In genomic region chr21:36117276-36117675, GRCh38 we compare ENCODE assay signal across 1 cellular context.
A peak's percentile ranks its signal among the peaks of the same experiment; 100 is the strongest.
TF ChIP-seq lines count a peak whose summit lies in the region.

No MANE protein-coding gene starts in this region.

TF ChIP-seq in HepG2, 621 proteins besides CTCF, POLR2A, EP300 and RAD21:
- no peak for TF ChIP-seq PITX1 (CRISPR knock-in tag; IDR thresholded peaks at IDR 0.05)
- TF ChIP-seq ONECUT2 (CRISPR knock-in tag; IDR thresholded peaks at IDR 0.05) = no peak
- TF ChIP-seq IRF9 (CRISPR knock-in tag; IDR thresholded peaks at IDR 0.05; ENCODE audit: borderline replicate concordance) = no peak
- TF ChIP-seq TRIM24 (CRISPR knock-in tag; IDR thresholded peaks at IDR 0.05) = no peak
- TF ChIP-seq TFAP4 (IDR thresholded peaks at IDR 0.05; ENCODE audit: borderline replicate concordance, low read depth) = no peak
- no peak for TF ChIP-seq RBAK (CRISPR knock-in tag; IDR thresholded peaks at IDR 0.05)
- TF ChIP-seq NONO (IDR thresholded peaks at IDR 0.05) = no peak
- no peak for TF ChIP-seq NONO (CRISPR knock-in tag; conservative IDR thresholded peaks at IDR 0.05)
- peak; percentile 58; the same call in 1 of the 2 replicates for TF ChIP-seq RAD51 (IDR thresholded peaks at IDR 0.05; ENCODE audit: borderline replicate concordance)
